9 cellular contexts compared by ENCODE assay signal in genomic region chr5:59660737-59661136, GRCh38.
DNase-seq lines count a peak whose midpoint lies in the region; ATAC-seq, FAIRE-seq and TF ChIP-seq lines count a peak whose summit lies in the region.
"Had no signal": no experiment of that assay in that cellular context is flagged by ENCODE, and none has a peak within 500 bp of the region (broad histone marks: within the 10 kb centered on the region; RNA-seq: fewer than 3 reads in every experiment).

No MANE protein-coding gene starts in this region.

- ATAC-seq in GM18499 (IDR thresholded peaks at IDR 0.05; ENCODE audit: insufficient read depth, unreplicated experiment), result peak; percentile 44
- peak; percentile 42 for ATAC-seq in HG03460 (IDR thresholded peaks at IDR 0.05; ENCODE audit: unreplicated experiment)
- ATAC-seq in GM12878, result peak; percentile 77
- no peak for ATAC-seq in stimulated activated effector memory CD8-positive, alpha-beta T cell treated with anti-CD3 and anti-CD28 coated beads, Interleukin-12 subunit alpha, Interleukin-12 subunit beta, amount 100 ng/mL, for 72 hours

- H3K27me3 Mint-ChIP-seq in osteocyte (ENCODE audit: unreplicated experiment), result no peaks in the 10 kb centered on the region

- POLR2A ChIA-PET in GM12878 (lab: Charles Lee), result no interaction called here

- no peak for TF ChIP-seq POLR2A in GM12878 (IDR thresholded peaks at IDR 0.05; ENCODE audit: low read depth, low read length)
- TF ChIP-seq POLR2A in esophagus muscularis mucosa (IDR thresholded peaks at IDR 0.05; ENCODE audit: low read depth), result no peak

- no peak for FAIRE-seq in GM12878 (lab: Jason Lieb, UNC)

- H3K4me1 ChIP-seq in GM12878 (ENCODE audit: control insufficient read depth, insufficient read depth, low read length), result no peaks in the 10 kb centered on the region
- H3K4me1 ChIP-seq in esophagus muscularis mucosa, result peaks cover 0 to 27% (median 13%) of the 10 kb centered on the region in 4 donors

- H3K27me3 ChIP-seq in GM12878 (replicated peaks in 1 of 2; ENCODE audit: control insufficient read depth in 2 of 2, insufficient read depth in 2 of 2, low read length in 1 of 2), result no peaks in the 10 kb centered on the region
- no peaks in the 10 kb centered on the region for H3K27me3 ChIP-seq in esophagus muscularis mucosa
- H3K27me3 ChIP-seq: SJSA1 had no signal

- H3K4me3 Mint-ChIP-seq in osteocyte (ENCODE audit: unreplicated experiment), result no peak overlapping the region
- H3K4me3 Mint-ChIP-seq in stimulated activated effector memory CD8-positive, alpha-beta T cell treated with anti-CD3 and anti-CD28 coated beads, Interleukin-12 subunit alpha, Interleukin-12 subunit beta, amount 100 ng/mL, for 72 hours, result no peak overlapping the region

- in situ Hi-C loops in GM12878 (cut with MboI), result loop anchor here (25.0 kb wide), 2 partner anchors 148 to 473 kb away; no protein-coding TSS in a partner anchor

- CTCF ChIA-PET in GM12878 (lab: Yijun Ruan, JAX), result interaction anchor here (0.6 to 6.7 kb wide), 29 partner anchors 12 to 1032 kb away, joined by 3 to 92 read pairs (median 5); no protein-coding TSS in a partner anchor

- TF ChIP-seq CTCF in GM12878 (IDR thresholded peaks at IDR 0.05 in 2 of 3, conservative IDR thresholded peaks at IDR 0.05 in 1 of 3; ENCODE audit: control insufficient read depth in 2 of 3, extremely low read depth in 1 of 3, insufficient read depth in 1 of 3, low read depth in 3 of 3, low read length in 3 of 3) (peak; percentile 25 to 57 (median 42); a peak in 3 of 6 replicates), osteocyte (IDR thresholded peaks at IDR 0.05) (peak; percentile 54), esophagus muscularis mucosa (IDR thresholded peaks at IDR 0.05) (peak in 1 of 3 experiments; percentile 6)

- no peak overlapping the region for H3K27ac ChIP-seq in GM12878 (ENCODE audit: control insufficient read depth, insufficient read depth)
- no peak overlapping the region for H3K27ac ChIP-seq in esophagus muscularis mucosa (replicated peaks in 1 of 4)
- H3K27ac ChIP-seq: SJSA1 had no signal

- intact Hi-C loops in GM12878 (cut with micrococcal nuclease; ENCODE audit: unreplicated experiment) (loop anchor here (1.0 kb wide), 1 partner anchor 154 kb away; no protein-coding TSS in a partner anchor), esophagus muscularis mucosa (cut with DNase I) (no loop called here), posterior cingulate gyrus (cut with DNase I) (no loop called here)

- H3K9me3 ChIP-seq in GM12878 (replicated peaks; ENCODE audit: control insufficient read depth, insufficient read depth, low read length), result no peaks in the 10 kb centered on the region
- H3K9me3 ChIP-seq in esophagus muscularis mucosa, result no peaks in the 10 kb centered on the region
- H3K9me3 ChIP-seq: SJSA1 had no signal

- no peaks in the 10 kb centered on the region for H3K79me2 ChIP-seq in GM12878 (ENCODE audit: control insufficient read depth, insufficient read depth, low read length)

- H4K20me1 ChIP-seq in GM12878 (ENCODE audit: control insufficient read depth, insufficient read depth), result no peaks in the 10 kb centered on the region

- H3K4me3 ChIP-seq in GM12878 (no peak overlapping the region), esophagus muscularis mucosa (no peak overlapping the region)
- H3K4me3 ChIP-seq: lung, SJSA1 had no signal

- H3K27ac Mint-ChIP-seq in osteocyte (ENCODE audit: unreplicated experiment), result no peak overlapping the region
- H3K27ac Mint-ChIP-seq in stimulated activated effector memory CD8-positive, alpha-beta T cell treated with anti-CD3 and anti-CD28 coated beads, Interleukin-12 subunit alpha, Interleukin-12 subunit beta, amount 100 ng/mL, for 72 hours, result no peak overlapping the region

- BruUV-seq in GM12878 (replicated peaks; lab: Mats Ljungman, UMichigan), result no TSS peak

- H3K9ac ChIP-seq in GM12878 (ENCODE audit: control insufficient read depth, insufficient read depth, low read length), result no peak overlapping the region

- TF ChIP-seq RAD21 in GM12878 (IDR thresholded peaks at IDR 0.05; ENCODE audit: insufficient read depth, low read depth, low read length), result peak; percentile 70

- H3K36me3 Mint-ChIP-seq in osteocyte (ENCODE audit: unreplicated experiment), result no peaks in the 10 kb centered on the region
- no peaks in the 10 kb centered on the region for H3K36me3 Mint-ChIP-seq in stimulated activated effector memory CD8-positive, alpha-beta T cell treated with anti-CD3 and anti-CD28 coated beads, Interleukin-12 subunit alpha, Interleukin-12 subunit beta, amount 100 ng/mL, for 72 hours

- DNase-seq in GM12878 (ENCODE audit: low read depth, low spot score), result no peak
- DNase-seq in osteocyte (ENCODE audit: extremely low spot score, unreplicated experiment), result no peak
- DNase-seq in esophagus muscularis mucosa (ENCODE audit: extremely low spot score), result no peak
- DNase-seq in posterior cingulate gyrus, result no peak
- no peak for DNase-seq in stimulated activated effector memory CD8-positive, alpha-beta T cell treated with anti-CD3 and anti-CD28 coated beads, Interleukin-12 subunit alpha, Interleukin-12 subunit beta, amount 100 ng/mL, for 72 hours (ENCODE audit: low spot score in 2 of 2)

- no peaks in the 10 kb centered on the region for H3K9me3 Mint-ChIP-seq in osteocyte (ENCODE audit: unreplicated experiment)
- no peaks in the 10 kb centered on the region for H3K9me3 Mint-ChIP-seq in stimulated activated effector memory CD8-positive, alpha-beta T cell treated with anti-CD3 and anti-CD28 coated beads, Interleukin-12 subunit alpha, Interleukin-12 subunit beta, amount 100 ng/mL, for 72 hours

- no peak overlapping the region for H2AFZ ChIP-seq in GM12878 (ENCODE audit: control insufficient read depth, low read depth, low read length)

- H3K4me2 ChIP-seq in GM12878 (ENCODE audit: control insufficient read depth, insufficient read depth), result no peak overlapping the region

- peaks cover 30% of the 10 kb centered on the region for H3K4me1 Mint-ChIP-seq in osteocyte (ENCODE audit: unreplicated experiment)
- H3K4me1 Mint-ChIP-seq in stimulated activated effector memory CD8-positive, alpha-beta T cell treated with anti-CD3 and anti-CD28 coated beads, Interleukin-12 subunit alpha, Interleukin-12 subunit beta, amount 100 ng/mL, for 72 hours, result no peaks in the 10 kb centered on the region

- H3K36me3 ChIP-seq in GM12878 (ENCODE audit: control insufficient read depth in 2 of 2, insufficient read depth in 2 of 2, low read length in 1 of 2) (no peaks in the 10 kb centered on the region), esophagus muscularis mucosa (no peaks in the 10 kb centered on the region)
- H3K36me3 ChIP-seq: SJSA1 had no signal

- TF ChIP-seq EP300 in GM12878 (IDR thresholded peaks at IDR 0.05; ENCODE audit: borderline replicate concordance in 1 of 2, control insufficient read depth in 1 of 2, low read depth in 2 of 2, low read length in 2 of 2) (no peak), esophagus muscularis mucosa (IDR thresholded peaks at IDR 0.05) (no peak)

- RAD21 ChIA-PET in GM12878 (lab: Charles Lee; ENCODE audit: unreplicated experiment), result interaction anchor here (0.6 to 4.5 kb wide), 9 partner anchors 105 to 480 kb away, joined by 3 to 98 read pairs (median 4); no protein-coding TSS in a partner anchor

- 0% methylated on average over 1 of the region's 1 CpG for WGBS in GM12878 (ENCODE audit: insufficient coverage, insufficient replicate concordance, low lambda C conversion rate, missing lambda C conversion rate)
- WGBS in esophagus muscularis mucosa, result 40% methylated on average over 1 of the region's 1 CpG

- SMC1A ChIA-PET in GM12878 (lab: Charles Lee; ENCODE audit: uncharacterized antibody, unreplicated experiment), result interaction anchor here (0.7 to 8.5 kb wide), 11 partner anchors 10 to 271 kb away, joined by 3 to 103 read pairs (median 5); no protein-coding TSS in a partner anchor

TF ChIP-seq in GM12878, 131 proteins besides CTCF, POLR2A, EP300 and RAD21:
- TF ChIP-seq SMC3 (IDR thresholded peaks at IDR 0.05; ENCODE audit: borderline replicate concordance, low read length) (peak; percentile 45; the same call in 1 of the 2 replicates), ZNF687 (IDR thresholded peaks at IDR 0.05) (no peak)
TF ChIP-seq in GM12878: peak in this region for 1.
